16 cellular contexts compared by ENCODE assay signal in the genomic region with DNA sequence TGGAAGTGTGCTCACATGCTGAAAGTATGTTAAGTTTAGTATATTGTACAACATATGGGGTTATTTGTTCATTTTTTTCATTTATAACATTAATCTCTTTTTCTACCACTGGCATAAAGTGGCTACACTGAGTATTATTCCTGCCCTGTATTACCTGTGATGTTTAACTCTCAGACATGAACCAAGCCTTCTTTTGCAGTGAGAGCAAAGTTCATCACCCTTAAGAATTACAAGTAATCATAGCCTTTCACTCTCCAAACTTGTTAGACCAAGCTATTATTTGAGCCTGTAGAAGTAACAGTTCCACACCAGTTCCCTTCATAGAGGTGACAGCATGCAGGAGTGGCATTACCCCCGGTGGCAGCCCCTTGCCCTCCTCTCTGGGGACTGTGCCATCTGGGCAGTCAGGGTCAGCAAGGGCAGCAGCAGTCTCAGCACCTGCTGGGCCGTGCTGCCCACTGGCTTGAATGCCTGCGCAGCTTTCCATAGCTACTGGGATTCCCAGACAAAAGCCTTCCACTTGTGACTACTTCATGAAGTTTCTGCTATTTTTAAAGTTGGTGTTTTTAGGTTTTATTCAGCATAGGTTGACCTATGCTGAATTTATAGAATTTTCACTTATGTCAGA.
DNase-seq lines count a peak whose midpoint lies in the region; ATAC-seq and TF ChIP-seq lines count a peak whose summit lies in the region.
"Had no signal": no experiment of that assay in that cellular context is flagged by ENCODE, and none has a peak within 500 bp of the region (broad histone marks: within the 10 kb centered on the region; RNA-seq: fewer than 3 reads in every experiment).

No MANE protein-coding gene starts in this region.

- H3K36me3 Mint-ChIP-seq in activated naive CD8-positive, alpha-beta T cell, result no peaks in the 10 kb centered on the region
- H3K36me3 Mint-ChIP-seq in activated naive CD8-positive, alpha-beta T cell treated with anti-CD3 and anti-CD28 coated beads, Interleukin-2, amount 50 U/mL, for 24 hours (ENCODE audit: low read depth), result no peaks in the 10 kb centered on the region
- H3K36me3 Mint-ChIP-seq in nephron (ENCODE audit: low read depth) (peaks cover 17% of the 10 kb centered on the region), CD14-positive monocyte (peaks cover 7 to 8% of the 10 kb centered on the region in 2 donors)
- no peaks in the 10 kb centered on the region for H3K36me3 Mint-ChIP-seq in activated T-cell treated with anti-CD3 and anti-CD28 coated beads, Interleukin-2, amount 50 U/mL, for 72 hours (ENCODE audit: insufficient read depth in 2 of 2)

- H3K4me3 ChIP-seq in left ventricle myocardium inferior (no peak overlapping the region), skeletal muscle tissue (ENCODE audit: low read length in 3 of 3) (no peak overlapping the region), BE2C (ENCODE audit: low read depth, low read length) (no peak overlapping the region)

- H3K4me1 ChIP-seq in left ventricle myocardium inferior (peaks cover 55% of the 10 kb centered on the region), skeletal muscle tissue (ENCODE audit: control insufficient read depth in 3 of 3, insufficient read depth in 3 of 3, low read length in 3 of 3) (peaks cover 34 to 37% (median 34%) of the 10 kb centered on the region in 3 donors), BE2C (no peaks in the 10 kb centered on the region)

- intact Hi-C loops in left ventricle myocardium inferior (cut with micrococcal nuclease) (no loop called here), CD14-positive monocyte (cut with micrococcal nuclease) (no loop called here)

- DNase-seq in activated naive CD8-positive, alpha-beta T cell treated with anti-CD3 and anti-CD28 coated beads, Interleukin-2, amount 50 U/mL, for 24 hours, result no peak
- DNase-seq in left ventricle myocardium inferior (no peak), BE2C (no peak), CD14-positive monocyte (ENCODE audit: low spot score) (no peak)
- no peak for DNase-seq in activated T-cell treated with anti-CD3 and anti-CD28 coated beads, Interleukin-2, amount 50 U/mL, for 72 hours
- DNase-seq: DMS 273 treated with DMSO at 0.1 percent for 48 hours; GF-D8; KBM-7; MV-4-11; NCI-H187 treated with DMSO at 0.1 percent for 48 hours; NK-92 treated with Interleukin-12 subunit alpha and Interleukin-12 subunit beta, amount 100 ng/mL, for 24 hours; RPMI8226 had no signal

- no peak for ATAC-seq in activated naive CD8-positive, alpha-beta T cell treated with anti-CD3 and anti-CD28 coated beads, Interleukin-2, amount 50 U/mL, for 24 hours
- ATAC-seq in activated T-cell treated with anti-CD3 and anti-CD28 coated beads, Interleukin-2, amount 50 U/mL, for 72 hours (replicated peaks in 1 of 2), result no peak

- H3K9me3 Mint-ChIP-seq in activated naive CD8-positive, alpha-beta T cell (ENCODE audit: low read depth), result no peaks in the 10 kb centered on the region
- no peaks in the 10 kb centered on the region for H3K9me3 Mint-ChIP-seq in activated naive CD8-positive, alpha-beta T cell treated with anti-CD3 and anti-CD28 coated beads, Interleukin-2, amount 50 U/mL, for 24 hours
- H3K9me3 Mint-ChIP-seq in nephron, result no peaks in the 10 kb centered on the region
- no peaks in the 10 kb centered on the region for H3K9me3 Mint-ChIP-seq in CD14-positive monocyte
- H3K9me3 Mint-ChIP-seq in activated T-cell treated with anti-CD3 and anti-CD28 coated beads, Interleukin-2, amount 50 U/mL, for 72 hours, result no peaks in the 10 kb centered on the region

- H3K9me3 ChIP-seq in left ventricle myocardium inferior (replicated peaks) (no peaks in the 10 kb centered on the region), skeletal muscle tissue (ENCODE audit: control insufficient read depth in 3 of 3, low read length in 3 of 3) (no peaks in the 10 kb centered on the region), BE2C (no peaks in the 10 kb centered on the region)

- peak overlapping the region; percentile 8 for H3K27ac Mint-ChIP-seq in activated naive CD8-positive, alpha-beta T cell
- H3K27ac Mint-ChIP-seq in activated naive CD8-positive, alpha-beta T cell treated with anti-CD3 and anti-CD28 coated beads, Interleukin-2, amount 50 U/mL, for 24 hours, result no peak overlapping the region
- H3K27ac Mint-ChIP-seq in nephron (peak overlapping the region in 2 of 3 experiments; percentile 49 to 59), CD14-positive monocyte (peak overlapping the region in 1 of 7 donors; percentile 46)
- H3K27ac Mint-ChIP-seq in activated T-cell treated with anti-CD3 and anti-CD28 coated beads, Interleukin-2, amount 50 U/mL, for 72 hours, result no peak overlapping the region

- no peaks in the 10 kb centered on the region for H3K27me3 ChIP-seq in left ventricle myocardium inferior (ENCODE audit: low read depth)
- no peaks in the 10 kb centered on the region for H3K27me3 ChIP-seq in skeletal muscle tissue (ENCODE audit: control insufficient read depth in 3 of 3, insufficient read depth in 3 of 3, low read length in 3 of 3)
- H3K27me3 ChIP-seq in BE2C, result no peaks in the 10 kb centered on the region

- H3K27me3 Mint-ChIP-seq in activated naive CD8-positive, alpha-beta T cell, result no peaks in the 10 kb centered on the region
- H3K27me3 Mint-ChIP-seq in activated naive CD8-positive, alpha-beta T cell treated with anti-CD3 and anti-CD28 coated beads, Interleukin-2, amount 50 U/mL, for 24 hours, result no peaks in the 10 kb centered on the region
- no peaks in the 10 kb centered on the region for H3K27me3 Mint-ChIP-seq in nephron (ENCODE audit: low read depth)
- peaks cover 0 to 2% (median 0%) of the 10 kb centered on the region in 3 donors for H3K27me3 Mint-ChIP-seq in CD14-positive monocyte (ENCODE audit: low read depth in 3 of 3)
- no peaks in the 10 kb centered on the region for H3K27me3 Mint-ChIP-seq in activated T-cell treated with anti-CD3 and anti-CD28 coated beads, Interleukin-2, amount 50 U/mL, for 72 hours (ENCODE audit: low read depth)

- H3K4me1 Mint-ChIP-seq in activated naive CD8-positive, alpha-beta T cell (ENCODE audit: low read depth), result peaks cover 16% of the 10 kb centered on the region
- peaks cover 7% of the 10 kb centered on the region for H3K4me1 Mint-ChIP-seq in activated naive CD8-positive, alpha-beta T cell treated with anti-CD3 and anti-CD28 coated beads, Interleukin-2, amount 50 U/mL, for 24 hours
- H3K4me1 Mint-ChIP-seq in nephron (peaks cover 38% of the 10 kb centered on the region), CD14-positive monocyte (peaks cover 2% of the 10 kb centered on the region)
- H3K4me1 Mint-ChIP-seq in activated T-cell treated with anti-CD3 and anti-CD28 coated beads, Interleukin-2, amount 50 U/mL, for 72 hours (ENCODE audit: low read depth), result peaks cover 15% of the 10 kb centered on the region

- H3K27ac ChIP-seq in left ventricle myocardium inferior (replicated peaks), result peak overlapping the region; percentile 72
- peak overlapping the region; percentile 96 for H3K27ac ChIP-seq in skeletal muscle tissue (ENCODE audit: low read depth, low read length)
- H3K27ac ChIP-seq: 22Rv1 had no signal

- no peak overlapping the region for H3K4me3 Mint-ChIP-seq in activated naive CD8-positive, alpha-beta T cell
- no peak overlapping the region for H3K4me3 Mint-ChIP-seq in activated naive CD8-positive, alpha-beta T cell treated with anti-CD3 and anti-CD28 coated beads, Interleukin-2, amount 50 U/mL, for 24 hours
- H3K4me3 Mint-ChIP-seq in nephron (no peak overlapping the region), CD14-positive monocyte (no peak overlapping the region)
- no peak overlapping the region for H3K4me3 Mint-ChIP-seq in activated T-cell treated with anti-CD3 and anti-CD28 coated beads, Interleukin-2, amount 50 U/mL, for 72 hours

- H3K9ac ChIP-seq in skeletal muscle tissue (ENCODE audit: low read depth in 1 of 3, low read length in 3 of 3), result peak overlapping the region in 2 of 3 donors; percentile 2 to 66

- peaks cover 25% of the 10 kb centered on the region for H3K36me3 ChIP-seq in left ventricle myocardium inferior
- H3K36me3 ChIP-seq in skeletal muscle tissue (ENCODE audit: control insufficient read depth in 3 of 3, insufficient read depth in 3 of 3, low read length in 3 of 3), result peaks cover 11 to 16% (median 15%) of the 10 kb centered on the region in 3 donors
- peaks cover 7% of the 10 kb centered on the region for H3K36me3 ChIP-seq in BE2C

- TF ChIP-seq CTCF in left ventricle myocardium inferior (IDR thresholded peaks at IDR 0.05; ENCODE audit: borderline replicate concordance), result no peak
- no peak for TF ChIP-seq CTCF in nephron (IDR thresholded peaks at IDR 0.05; ENCODE audit: unreplicated experiment in 3 of 3)
- no peak for TF ChIP-seq CTCF in BE2C (IDR thresholded peaks at IDR 0.05; ENCODE audit: low read depth, low read length)
- TF ChIP-seq CTCF in CD14-positive monocyte (IDR thresholded peaks at IDR 0.05), result no peak

Comparison
In these comparisons a context has a peak if more than half of its experiments do, and no peak if none do; other contexts are left out.
1. H3K27ac Mint-ChIP-seq: peak in activated naive CD8-positive, alpha-beta T cell (single experiment) and nephron (2 of 3); none in activated naive CD8-positive, alpha-beta T cell treated with anti-CD3 and anti-CD28 coated beads, Interleukin-2, amount 50 U/mL, for 24 hours (single experiment) and activated T-cell treated with anti-CD3 and anti-CD28 coated beads, Interleukin-2, amount 50 U/mL, for 72 hours (single experiment).